10 cellular contexts compared by ENCODE assay signal in the genomic region with DNA sequence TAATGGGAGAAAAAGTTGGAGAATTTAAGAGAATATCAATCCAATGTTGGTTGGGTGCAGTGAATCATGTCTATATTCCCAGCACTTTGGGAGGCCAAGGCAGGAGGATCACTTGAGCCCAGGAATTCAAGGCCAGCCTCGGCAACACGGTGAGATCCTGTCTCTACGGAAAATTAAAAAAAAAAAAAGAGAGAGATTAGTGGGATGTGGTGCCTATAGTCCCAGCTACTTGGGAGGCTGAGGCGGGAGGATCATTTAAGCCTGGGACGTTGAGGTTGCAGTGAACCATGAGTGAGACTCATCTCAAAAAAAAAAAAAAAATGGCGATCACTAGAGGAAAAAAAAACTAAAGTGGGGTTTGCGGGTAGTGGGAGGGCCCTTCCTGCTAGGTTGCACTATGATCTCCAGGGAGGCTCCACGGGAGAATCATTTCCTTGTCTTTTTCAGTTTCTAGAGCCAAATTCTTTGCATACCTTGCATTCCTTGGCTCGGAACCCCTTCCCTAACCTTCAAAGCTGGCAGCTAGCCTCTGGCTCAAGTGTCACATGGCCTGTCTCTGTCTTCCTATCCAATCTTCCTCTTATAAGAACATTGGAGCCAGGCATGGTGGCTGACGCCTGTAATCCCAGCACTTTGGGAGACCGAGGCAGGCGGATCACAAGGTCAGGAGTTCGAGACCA. TPM values are rescaled to one million over a fixed set of nuclear protein-coding genes. Genes with fewer than 3 reads are reported as not detected.
A peak's percentile ranks its signal among the peaks of the same experiment; 100 is the strongest.
DNase-seq lines count a peak whose midpoint lies in the region; ATAC-seq and TF ChIP-seq lines count a peak whose summit lies in the region.
"Had no signal": no experiment of that assay in that cellular context is flagged by ENCODE, and none has a peak within 500 bp of the region (broad histone marks: within the 10 kb centered on the region; RNA-seq: fewer than 3 reads in every experiment).

No MANE protein-coding gene starts in this region.

- H3K27ac ChIP-seq in ectodermal cell (ENCODE audit: insufficient read depth, low read depth, low read length, poor library complexity, severe bottlenecking) = peak overlapping the region; percentile 77
- H3K27ac ChIP-seq in right lobe of liver = no peak overlapping the region

- H3K27me3 ChIP-seq in ectodermal cell (ENCODE audit: control insufficient read depth, insufficient read depth, low read length, poor library complexity, severe bottlenecking) (no peaks in the 10 kb centered on the region), right lobe of liver (no peaks in the 10 kb centered on the region)

- intact Hi-C loops in right lobe of liver (cut with DNase I) = no loop called here

- no peaks in the 10 kb centered on the region for H3K9me3 ChIP-seq in ectodermal cell (ENCODE audit: control insufficient read depth, low read length)
- H3K9me3 ChIP-seq in right lobe of liver = no peaks in the 10 kb centered on the region

- TF ChIP-seq EP300 in Ishikawa (IDR thresholded peaks at IDR 0.05; ENCODE audit: borderline replicate concordance) = peak; percentile 62; the same call in 1 of the 2 replicates

- H3K4me3 ChIP-seq in ectodermal cell (ENCODE audit: insufficient read depth, low read depth, low read length) (no peak overlapping the region), right lobe of liver (no peak overlapping the region)

- in situ Hi-C loops in ACHN (cut with HindIII; ENCODE audit: low pct_ligation_motif_present, low pct_unique_long_range_greater_than_20kb, low sequenced_read_pairs) = no loop called here

- no peak for TF ChIP-seq CTCF in right lobe of liver (IDR thresholded peaks at IDR 0.05)

- H3K4me1 ChIP-seq in ectodermal cell (ENCODE audit: control insufficient read depth, insufficient read depth, low read length) = peaks cover 6% of the 10 kb centered on the region
- no peaks in the 10 kb centered on the region for H3K4me1 ChIP-seq in right lobe of liver

- DNase-seq in ACHN = peak; percentile 98
- DNase-seq in right lobe of liver = no peak
- DNase-seq in MV-4-11 (lab: John Stamatoyannopoulos, UW) = no peak
- DNase-seq in NCI-H526 (lab: John Stamatoyannopoulos, UW) = no peak
- DNase-seq in stimulated activated CD4-positive, alpha-beta T cell treated with anti-CD3 and anti-CD28 coated beads, Interleukin-4, amount 100 ng/mL, for 24 hours = no peak
- DNase-seq: activated T-cell treated with anti-CD3 and anti-CD28 coated beads, Interleukin-2, amount 50 U/mL, for 4 hours; OCI-M1 had no signal

- no peak for TF ChIP-seq RAD21 in Ishikawa (IDR thresholded peaks at IDR 0.05; ENCODE audit: low read depth)

- ATAC-seq in right lobe of liver (peak; percentile 56 to 88 (median 68)), HG02884 (IDR thresholded peaks at IDR 0.05; ENCODE audit: unreplicated experiment) (no peak)

- H3K36me3 ChIP-seq in ectodermal cell (ENCODE audit: control insufficient read depth, insufficient read depth, low read length) (no peaks in the 10 kb centered on the region), right lobe of liver (no peaks in the 10 kb centered on the region)

- TF ChIP-seq POLR2A in right lobe of liver (IDR thresholded peaks at IDR 0.05) = no peak

- WGBS in ectodermal cell, 2 experiments = 48 to 49% methylated on average over 13 of the region's 13 CpGs
- WGBS in right lobe of liver (ENCODE audit: insufficient coverage, low coverage, low lambda C conversion rate, missing lambda C conversion rate) = 39% methylated on average over 12 of the region's 13 CpGs

TF ChIP-seq in Ishikawa, 13 proteins besides CTCF, POLR2A, EP300 and RAD21:
- TF ChIP-seq, protein P1, sequence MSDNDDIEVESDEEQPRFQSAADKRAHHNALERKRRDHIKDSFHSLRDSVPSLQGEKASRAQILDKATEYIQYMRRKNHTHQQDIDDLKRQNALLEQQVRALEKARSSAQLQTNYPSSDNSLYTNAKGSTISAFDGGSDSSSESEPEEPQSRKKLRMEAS (IDR thresholded peaks at IDR 0.05) = peak; percentile 65; the same call in 1 of the 2 replicates
- peak; percentile 100 for TF ChIP-seq TEAD4 (IDR thresholded peaks at IDR 0.05)
- TF ChIP-seq ZBTB7A (IDR thresholded peaks at IDR 0.05; ENCODE audit: low read depth) = no peak
- TF ChIP-seq TCF12 (IDR thresholded peaks at IDR 0.05; ENCODE audit: low read depth) = peak; percentile 82
- TF ChIP-seq, protein P2, sequence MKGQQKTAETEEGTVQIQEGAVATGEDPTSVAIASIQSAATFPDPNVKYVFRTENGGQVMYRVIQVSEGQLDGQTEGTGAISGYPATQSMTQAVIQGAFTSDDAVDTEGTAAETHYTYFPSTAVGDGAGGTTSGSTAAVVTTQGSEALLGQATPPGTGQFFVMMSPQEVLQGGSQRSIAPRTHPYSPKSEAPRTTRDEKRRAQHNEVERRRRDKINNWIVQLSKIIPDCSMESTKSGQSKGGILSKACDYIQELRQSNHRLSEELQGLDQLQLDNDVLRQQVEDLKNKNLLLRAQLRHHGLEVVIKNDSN (IDR thresholded peaks at IDR 0.05) = peak; percentile 90
- TF ChIP-seq YY1 (IDR thresholded peaks at IDR 0.05; ENCODE audit: low read depth) = peak; percentile 68; the same call in 1 of the 2 replicates
- TF ChIP-seq EGR1 (IDR thresholded peaks at IDR 0.05) = no peak
- no peak for TF ChIP-seq TAF1 (IDR thresholded peaks at IDR 0.05; ENCODE audit: low read depth)
- TF ChIP-seq CREB1 (IDR thresholded peaks at IDR 0.05; ENCODE audit: low read depth) = no peak
- TF ChIP-seq, protein P3, sequence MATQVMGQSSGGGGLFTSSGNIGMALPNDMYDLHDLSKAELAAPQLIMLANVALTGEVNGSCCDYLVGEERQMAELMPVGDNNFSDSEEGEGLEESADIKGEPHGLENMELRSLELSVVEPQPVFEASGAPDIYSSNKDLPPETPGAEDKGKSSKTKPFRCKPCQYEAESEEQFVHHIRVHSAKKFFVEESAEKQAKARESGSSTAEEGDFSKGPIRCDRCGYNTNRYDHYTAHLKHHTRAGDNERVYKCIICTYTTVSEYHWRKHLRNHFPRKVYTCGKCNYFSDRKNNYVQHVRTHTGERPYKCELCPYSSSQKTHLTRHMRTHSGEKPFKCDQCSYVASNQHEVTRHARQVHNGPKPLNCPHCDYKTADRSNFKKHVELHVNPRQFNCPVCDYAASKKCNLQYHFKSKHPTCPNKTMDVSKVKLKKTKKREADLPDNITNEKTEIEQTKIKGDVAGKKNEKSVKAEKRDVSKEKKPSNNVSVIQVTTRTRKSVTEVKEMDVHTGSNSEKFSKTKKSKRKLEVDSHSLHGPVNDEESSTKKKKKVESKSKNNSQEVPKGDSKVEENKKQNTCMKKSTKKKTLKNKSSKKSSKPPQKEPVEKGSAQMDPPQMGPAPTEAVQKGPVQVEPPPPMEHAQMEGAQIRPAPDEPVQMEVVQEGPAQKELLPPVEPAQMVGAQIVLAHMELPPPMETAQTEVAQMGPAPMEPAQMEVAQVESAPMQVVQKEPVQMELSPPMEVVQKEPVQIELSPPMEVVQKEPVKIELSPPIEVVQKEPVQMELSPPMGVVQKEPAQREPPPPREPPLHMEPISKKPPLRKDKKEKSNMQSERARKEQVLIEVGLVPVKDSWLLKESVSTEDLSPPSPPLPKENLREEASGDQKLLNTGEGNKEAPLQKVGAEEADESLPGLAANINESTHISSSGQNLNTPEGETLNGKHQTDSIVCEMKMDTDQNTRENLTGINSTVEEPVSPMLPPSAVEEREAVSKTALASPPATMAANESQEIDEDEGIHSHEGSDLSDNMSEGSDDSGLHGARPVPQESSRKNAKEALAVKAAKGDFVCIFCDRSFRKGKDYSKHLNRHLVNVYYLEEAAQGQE (IDR thresholded peaks at IDR 0.05; ENCODE audit: low read depth) = no peak
- TF ChIP-seq FOXM1 (IDR thresholded peaks at IDR 0.05; ENCODE audit: borderline replicate concordance, low read depth) = no peak
- peak; percentile 98 for TF ChIP-seq NFIC (IDR thresholded peaks at IDR 0.05)
- TF ChIP-seq CEBPB (IDR thresholded peaks at IDR 0.05) = 0 out of 2 replicates have a peak, but pooled peaks have one; percentile 15

RNA-seq across cellular contexts. Expression of gene ERCC2, which starts 5.8 kb away (rescaled TPM):
- 96.4 TPM for polyA plus RNA-seq in ectodermal cell (2013, experiment 1 of 4)
- polyA plus RNA-seq in ectodermal cell (2013, experiment 2 of 4) = 97.9 TPM
- 63.9 TPM for polyA plus RNA-seq in ectodermal cell (2013, experiment 3 of 4)
- polyA plus RNA-seq in ectodermal cell (2013, experiment 4 of 4) = 71.3 TPM
- total RNA-seq in right lobe of liver = 10 to 100 TPM in 5 of 6 experiments, 1 to 10 TPM in 1; 9.8 to 13.7 (median 11.3) TPM

RNA-seq across cellular contexts. Expression of gene PPP1R13L, which starts 28.7 kb away (rescaled TPM):
- 19.1 TPM for polyA plus RNA-seq in ectodermal cell (2013, experiment 1 of 4)
- 15.5 TPM for polyA plus RNA-seq in ectodermal cell (2013, experiment 2 of 4)
- 13.9 TPM for polyA plus RNA-seq in ectodermal cell (2013, experiment 3 of 4)
- 19.4 TPM for polyA plus RNA-seq in ectodermal cell (2013, experiment 4 of 4)
- 10 to 100 TPM in 4 of 6 experiments, 1 to 10 TPM in 2; 6.9 to 22.9 (median 14.6) TPM for total RNA-seq in right lobe of liver

RNA-seq across cellular contexts. Expression of gene POLR1G, which starts 30.3 kb away (rescaled TPM):
- 12.6 TPM for polyA plus RNA-seq in ectodermal cell (2013, experiment 1 of 4)
- polyA plus RNA-seq in ectodermal cell (2013, experiment 2 of 4) = 13.0 TPM
- polyA plus RNA-seq in ectodermal cell (2013, experiment 3 of 4) = 7.0 TPM
- polyA plus RNA-seq in ectodermal cell (2013, experiment 4 of 4) = 8.8 TPM
- total RNA-seq in right lobe of liver = 1 to 10 TPM; 1.3 to 4.5 (median 3.2) TPM

RNA-seq across cellular contexts. Expression of gene KLC3, which starts 35.6 kb away (rescaled TPM):
- 0.22 TPM for polyA plus RNA-seq in ectodermal cell (2013, experiment 1 of 4)
- 0.39 TPM for polyA plus RNA-seq in ectodermal cell (2013, experiment 2 of 4)
- 0.37 TPM for polyA plus RNA-seq in ectodermal cell (2013, experiment 3 of 4)
- 0.36 TPM for polyA plus RNA-seq in ectodermal cell (2013, experiment 4 of 4)
- under 1 TPM in 2 of 6 experiments, not detected in 4; 0.22 to 0.26 TPM for total RNA-seq in right lobe of liver
- total RNA-seq: activated T-cell treated with anti-CD3 and anti-CD28 coated beads, Interleukin-2, amount 50 U/mL, for 4 hours had no signal

RNA-seq across cellular contexts. Expression of gene ERCC1, which starts 47.5 kb away (rescaled TPM):
- polyA plus RNA-seq in ectodermal cell (2013, experiment 1 of 4) = 100 TPM
- 96.3 TPM for polyA plus RNA-seq in ectodermal cell (2013, experiment 2 of 4)
- 66.1 TPM for polyA plus RNA-seq in ectodermal cell (2013, experiment 3 of 4)
- 76.0 TPM for polyA plus RNA-seq in ectodermal cell (2013, experiment 4 of 4)
- total RNA-seq in right lobe of liver = 10 to 100 TPM; 19.2 to 29.4 (median 22.6) TPM
